25 cellular contexts compared by ENCODE assay signal in the genomic region with DNA sequence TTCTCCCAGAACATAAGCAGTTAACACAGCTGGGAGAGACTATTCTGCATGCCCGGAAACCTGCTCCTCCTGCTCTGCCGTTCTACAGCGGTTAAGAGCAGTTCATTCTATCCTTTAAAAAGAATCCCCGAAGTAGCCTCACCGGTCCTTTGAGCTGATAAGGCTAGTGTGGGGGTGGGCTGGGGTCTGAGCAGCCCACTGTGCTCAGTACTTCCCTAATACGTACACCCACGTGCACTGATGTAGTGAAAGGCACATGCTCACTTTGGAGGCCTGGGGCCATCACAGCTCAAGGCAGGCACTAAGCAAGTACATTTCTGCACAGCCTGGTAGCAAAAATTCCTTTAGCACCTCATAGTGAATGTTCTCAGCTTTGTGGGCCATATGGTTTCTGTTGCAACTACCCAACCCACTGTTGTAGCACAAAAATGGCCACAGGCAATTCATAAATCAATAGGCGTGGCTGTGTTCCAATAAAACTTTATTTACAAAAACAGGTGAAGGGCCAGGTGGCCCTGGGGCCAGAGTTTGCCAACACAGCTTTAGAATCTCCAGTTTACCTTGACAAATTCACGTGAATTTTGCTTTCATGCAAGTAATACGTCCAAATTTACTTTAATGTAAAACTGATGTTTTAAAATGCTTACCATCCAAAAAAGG.
A peak's percentile ranks its signal among the peaks of the same experiment; 100 is the strongest.
DNase-seq lines count a peak whose midpoint lies in the region; ATAC-seq, FAIRE-seq and TF ChIP-seq lines count a peak whose summit lies in the region.
"Had no signal": no experiment of that assay in that cellular context is flagged by ENCODE, and none has a peak within 500 bp of the region (broad histone marks: within the 10 kb centered on the region; RNA-seq: fewer than 3 reads in every experiment).

No MANE protein-coding gene starts in this region.

- no peak overlapping the region for H3K18ac ChIP-seq in mesenchymal stem cell (ENCODE audit: low read depth in 1 of 2, low read length in 2 of 2)

- TF ChIP-seq EP300 in K562 (IDR thresholded peaks at IDR 0.05; ENCODE audit: low read length): no peak

- H4K8ac ChIP-seq in mesenchymal stem cell (ENCODE audit: low read length): no peak overlapping the region

- no peak overlapping the region for H3K14ac ChIP-seq in mesenchymal stem cell (ENCODE audit: low read length in 2 of 2)

- no TSS peak for BruUV-seq in K562 (replicated peaks; lab: Mats Ljungman, UMichigan)
- no TSS peak for BruUV-seq in Calu3 (replicated peaks; lab: Mats Ljungman, UMichigan)

- CTCF ChIA-PET in K562 (lab: Yijun Ruan, JAX; ENCODE audit: low intra/inter-chr PET ratio) (no interaction called here), Calu3 (lab: Charles Lee) (interaction anchor here (0.5 kb wide), 1 partner anchor 288 kb away, joined by 4 read pairs; no protein-coding TSS in a partner anchor)

- H3K27me3 ChIP-seq in K562 (ENCODE audit: control insufficient read depth in 2 of 2, insufficient read depth in 2 of 2, low read length in 2 of 2) (peaks cover 8 to 71% of the 10 kb centered on the region in 2 experiments), mesenchymal stem cell (ENCODE audit: control insufficient read depth in 1 of 2, insufficient read depth in 1 of 2, low read length in 2 of 2) (no peaks in the 10 kb centered on the region)

- no peak overlapping the region for H3K4me3 Mint-ChIP-seq in Calu3 (ENCODE audit: low read depth, unreplicated experiment)
- H3K4me3 Mint-ChIP-seq: CD8-positive, alpha-beta memory T cell; IgD-negative memory B cell had no signal

- H2BK120ac ChIP-seq in mesenchymal stem cell (ENCODE audit: low read depth, low read length): no peak overlapping the region

- H2BK15ac ChIP-seq in mesenchymal stem cell (ENCODE audit: low read depth, poor library complexity, severe bottlenecking): no peak overlapping the region

- H3K9me3 ChIP-seq in K562 (replicated peaks; ENCODE audit: control insufficient read depth, insufficient read depth, low read depth, low read length): no peaks in the 10 kb centered on the region
- H3K9me3 ChIP-seq in mesenchymal stem cell (ENCODE audit: control insufficient read depth, low read length): no peaks in the 10 kb centered on the region

- no peak overlapping the region for H3K4me3 ChIP-seq in K562
- no peak overlapping the region for H3K4me3 ChIP-seq in mesenchymal stem cell (ENCODE audit: insufficient read depth in 1 of 2, low read depth in 1 of 2, low read length in 2 of 2)

- H3K9ac ChIP-seq in K562 (ENCODE audit: insufficient read depth in 1 of 2, low read depth in 2 of 2, low read length in 2 of 2) (no peak overlapping the region), mesenchymal stem cell (ENCODE audit: low read length) (peak overlapping the region; percentile 15)

- TF ChIP-seq POLR2A in K562 (conservative IDR thresholded peaks at IDR 0.05): no peak

- in situ Hi-C loops in K562 (cut with MboI): no loop called here

- H2AK5ac ChIP-seq in mesenchymal stem cell (ENCODE audit: low read length, severe bottlenecking): no peak overlapping the region

- H4K91ac ChIP-seq in mesenchymal stem cell (ENCODE audit: low read length): no peak overlapping the region

- no peak for FAIRE-seq in K562 (lab: Jason Lieb, UNC)
- FAIRE-seq: GM19239 had no signal

- H3K9me3 Mint-ChIP-seq in Calu3 (ENCODE audit: low read depth, unreplicated experiment): peaks cover 18% of the 10 kb centered on the region
- H3K9me3 Mint-ChIP-seq: CD8-positive, alpha-beta memory T cell; IgD-negative memory B cell had no signal

- no peak overlapping the region for H2BK12ac ChIP-seq in mesenchymal stem cell (ENCODE audit: low read length in 2 of 2)

- peak; percentile 32 for DNase-seq in Right ventricle myocardium inferior (ENCODE audit: missing footprints)
- no peak for DNase-seq in left ventricle myocardium superior
- no peak for DNase-seq in K562 (ENCODE audit: extremely low read depth in 1 of 4, low spot score in 3 of 4)
- no peak for DNase-seq in mesenchymal stem cell
- peak; percentile 16 for DNase-seq in superior temporal gyrus (ENCODE audit: extremely low spot score)
- no peak for DNase-seq in Calu3
- DNase-seq in ecto neural progenitor cell (ENCODE audit: low spot score): no peak
- no peak for DNase-seq in T-helper 9 cell
- DNase-seq: ACHN; C1 segment of cervical spinal cord; CD8-positive, alpha-beta memory T cell; GF-D8; GOT3; HCEC 1CT; Karpas-422; NCI-H1694; NCI-H2081; NCI-H2171; NCI-H345; NCI-H524; NCI-H82 had no signal

- H3K4me1 Mint-ChIP-seq in Calu3 (ENCODE audit: low read depth, unreplicated experiment): no peaks in the 10 kb centered on the region
- H3K4me1 Mint-ChIP-seq: CD8-positive, alpha-beta memory T cell; IgD-negative memory B cell had no signal

- H2AFZ ChIP-seq in K562 (ENCODE audit: low read depth, low read length) (no peak overlapping the region), mesenchymal stem cell (ENCODE audit: low read depth, low read length) (no peak overlapping the region)

- H3K79me1 ChIP-seq in mesenchymal stem cell (replicated peaks; ENCODE audit: low read length, poor library complexity, severe bottlenecking): no peaks in the 10 kb centered on the region

- no peak overlapping the region for H3K4me2 ChIP-seq in K562 (ENCODE audit: insufficient read depth, low read length)
- H3K4me2 ChIP-seq in mesenchymal stem cell (ENCODE audit: low read length, poor library complexity, severe bottlenecking): no peak overlapping the region

- POLR2A ChIA-PET in K562 (lab: Yijun Ruan, JAX): interaction anchor here (0.6 kb wide), 1 partner anchor 835 kb away, joined by 3 read pairs; no protein-coding TSS in a partner anchor

- H3K36me3 Mint-ChIP-seq in Calu3 (ENCODE audit: insufficient read depth, unreplicated experiment): no peaks in the 10 kb centered on the region
- H3K36me3 Mint-ChIP-seq: CD8-positive, alpha-beta memory T cell; IgD-negative memory B cell had no signal

- H3K4me1 ChIP-seq in K562 (replicated peaks in 1 of 2; ENCODE audit: control insufficient read depth in 2 of 2, insufficient read depth in 2 of 2, low read length in 2 of 2) (peaks cover 0 to 4% of the 10 kb centered on the region in 2 experiments; a peak in 1 of 5 replicates), mesenchymal stem cell (ENCODE audit: control insufficient read depth, insufficient read depth, low read depth, low read length) (no peaks in the 10 kb centered on the region)

- TF ChIP-seq CTCF in K562 (IDR thresholded peaks at IDR 0.05 in 2 of 3, conservative IDR thresholded peaks at IDR 0.05 in 1 of 3; ENCODE audit: insufficient read depth in 2 of 3, low read depth in 1 of 3, low read length in 3 of 3) (no peak), Calu3 (IDR thresholded peaks at IDR 0.05; ENCODE audit: unreplicated experiment) (no peak)

- H3K23ac ChIP-seq in mesenchymal stem cell (ENCODE audit: low read length in 2 of 2): no peak overlapping the region

- H3K36me3 ChIP-seq in K562 (ENCODE audit: control insufficient read depth, insufficient read depth, low read length) (no peaks in the 10 kb centered on the region), mesenchymal stem cell (ENCODE audit: control insufficient read depth in 1 of 2, insufficient read depth in 2 of 2, low read depth in 1 of 2, low read length in 2 of 2) (peaks cover 0 to 36% of the 10 kb centered on the region in 2 experiments)

- no peaks in the 10 kb centered on the region for H3K9me1 ChIP-seq in K562 (ENCODE audit: control insufficient read depth, insufficient read depth, low read length)

- TF ChIP-seq RAD21 in K562 (CRISPR knock-in tag; conservative IDR thresholded peaks at IDR 0.05 in 1 of 2, IDR thresholded peaks at IDR 0.05 in 1 of 2): no peak

- no peak overlapping the region for H2BK5ac ChIP-seq in mesenchymal stem cell (ENCODE audit: low read depth, low read length, poor library complexity, severe bottlenecking)

- H3K27ac ChIP-seq in K562 (ENCODE audit: extremely low read depth, low read depth, low read length) (no peak overlapping the region), mesenchymal stem cell (ENCODE audit: low read length, poor library complexity, severe bottlenecking) (no peak overlapping the region)
- H3K27ac ChIP-seq: 22Rv1 had no signal

- WGBS in K562 (ENCODE audit: insufficient coverage, low coverage, missing lambda C conversion rate): 13% methylated on average over 10 of the region's 10 CpGs
- WGBS in mesenchymal stem cell: 93% methylated on average over 10 of the region's 10 CpGs

- no peak overlapping the region for H3K4ac ChIP-seq in mesenchymal stem cell (ENCODE audit: low read depth in 1 of 2, low read length in 2 of 2)

- H3K27ac Mint-ChIP-seq in Calu3 (ENCODE audit: unreplicated experiment): no peak overlapping the region
- H3K27ac Mint-ChIP-seq: CD8-positive, alpha-beta memory T cell; IgD-negative memory B cell had no signal

- no peaks in the 10 kb centered on the region for H3K79me2 ChIP-seq in K562 (ENCODE audit: control insufficient read depth, insufficient read depth, low read length)

- intact Hi-C loops in Right ventricle myocardium inferior (cut with DNase I) (no loop called here), left ventricle myocardium superior (cut with micrococcal nuclease) (no loop called here), K562 (cut with micrococcal nuclease) (no loop called here), Calu3 (cut with micrococcal nuclease; ENCODE audit: unreplicated experiment) (no loop called here)

- no peaks in the 10 kb centered on the region for H4K20me1 ChIP-seq in K562 (replicated peaks; ENCODE audit: control insufficient read depth, insufficient read depth, low read length)

- no peaks in the 10 kb centered on the region for H3K27me3 Mint-ChIP-seq in Calu3 (ENCODE audit: unreplicated experiment)

- ATAC-seq in Right ventricle myocardium inferior: no peak
- no peak for ATAC-seq in left ventricle myocardium superior
- no peak for ATAC-seq in K562
- ATAC-seq: Panc1 had no signal

Comparison
In these comparisons a context has a peak if more than half of its experiments do, and no peak if none do; other contexts are left out.
1. DNase-seq: peak in Right ventricle myocardium inferior (single experiment) and superior temporal gyrus (single experiment); none in left ventricle myocardium superior (single experiment), K562 (0 of 4), mesenchymal stem cell (single experiment), Calu3 (single experiment), ecto neural progenitor cell (single experiment) and T-helper 9 cell (single experiment).